In genomic region chr2:101850450-101850849, GRCh38 we compare ENCODE assay signal across 25 cellular contexts.
"Had no signal": no experiment of that assay in that cellular context is flagged by ENCODE, and none has a peak within 500 bp of the region (broad histone marks: within the 10 kb centered on the region; RNA-seq: fewer than 3 reads in every experiment).

No MANE protein-coding gene starts in this region.

- H2AFZ ChIP-seq: neural progenitor cell had no signal

- H3K4me1 Mint-ChIP-seq: activated CD8-positive, alpha-beta memory T cell treated with anti-CD3 and anti-CD28 coated beads, Interleukin-2, amount 10 ng/mL, durations not matched to agents 7 days and 5 days; neural progenitor cell had no signal

- H3K27me3 ChIP-seq: esophagus squamous epithelium, heart left ventricle, neural progenitor cell, tibial artery had no signal

- H3K4me3 Mint-ChIP-seq: activated CD4-positive, alpha-beta T cell treated with anti-CD3 and anti-CD28 coated beads, Interleukin-2, amount 10 ng/mL, durations not matched to agents 7 days and 5 days; activated CD8-positive, alpha-beta memory T cell treated with anti-CD3 and anti-CD28 coated beads, Interleukin-2, amount 10 ng/mL, durations not matched to agents 7 days and 5 days; activated CD8-positive, alpha-beta T cell treated with anti-CD3 and anti-CD28 coated beads for 36 hours; activated T-helper 1 cell treated with anti-CD3 and anti-CD28 coated beads, Interleukin-12 subunit alpha, Interleukin-12 subunit beta, Interleukin-2, Interleukin-4 antibody, amounts not matched to agents 30 ng/mL and 10 ng/mL and 1 ng/mL, durations not matched to agents 14 hours and 24 hours and 36 hours; brain; naive thymus-derived CD8-positive, alpha-beta T cell; neural progenitor cell; stimulated activated effector memory CD8-positive, alpha-beta T cell treated with anti-CD3 and anti-CD28 coated beads, Interleukin-12 subunit alpha, Interleukin-12 subunit beta, amount 100 ng/mL, for 72 hours; stimulated activated naive CD8-positive, alpha-beta T cell treated with anti-CD3 and anti-CD28 coated beads, Interleukin-15, amount 100 ng/mL, for 72 hours; T-helper 17 cell had no signal

- H3K4me1 ChIP-seq: lower lobe of right lung, neural progenitor cell had no signal

- H3K4me2 ChIP-seq: neural progenitor cell had no signal

- ATAC-seq: activated CD4-positive, CD25-positive, alpha-beta regulatory T cell treated with anti-CD3 and anti-CD28 coated beads, Interleukin-2, amount 50 U/mL, for 24 hours; activated CD8-positive, alpha-beta memory T cell treated with anti-CD3 and anti-CD28 coated beads, Interleukin-2, amount 10 ng/mL, durations not matched to agents 7 days and 5 days; activated CD8-positive, alpha-beta T cell treated with anti-CD3 and anti-CD28 coated beads for 36 hours; activated naive CD4-positive, alpha-beta T cell treated with anti-CD3 and anti-CD28 coated beads, Interleukin-2, amount 50 U/mL, for 72 hours; heart left ventricle; lower lobe of right lung; naive thymus-derived CD8-positive, alpha-beta T cell; stimulated activated effector memory CD8-positive, alpha-beta T cell treated with anti-CD3 and anti-CD28 coated beads, Interleukin-12 subunit alpha, Interleukin-12 subunit beta, amount 100 ng/mL, for 72 hours; stimulated activated naive CD8-positive, alpha-beta T cell treated with anti-CD3 and anti-CD28 coated beads, Interleukin-15, amount 100 ng/mL, for 72 hours; T-helper 17 cell had no signal

- H3K27ac ChIP-seq: heart left ventricle, lower lobe of right lung, neural progenitor cell had no signal

- H3K4me3 ChIP-seq: esophagus squamous epithelium, heart left ventricle, lower lobe of right lung, neural progenitor cell, tibial artery had no signal

- H3K9me3 ChIP-seq: esophagus squamous epithelium, heart left ventricle, lower lobe of right lung, tibial artery had no signal

- DNase-seq: activated CD4-positive, alpha-beta T cell treated with anti-CD3 and anti-CD28 coated beads, Interleukin-2, amount 10 ng/mL, durations not matched to agents 7 days and 5 days; activated CD8-positive, alpha-beta memory T cell treated with anti-CD3 and anti-CD28 coated beads, Interleukin-2, amount 10 ng/mL, durations not matched to agents 7 days and 5 days; activated CD8-positive, alpha-beta T cell treated with anti-CD3 and anti-CD28 coated beads for 36 hours; activated gamma-delta T cell; activated T-cell treated with anti-CD3 and anti-CD28 coated beads for 4 hours; aorta; central memory CD4-positive, alpha-beta T cell; dermis blood vessel endothelial cell; effector memory CD4-positive, alpha-beta T cell; esophagus squamous epithelium; heart left ventricle; lower lobe of right lung; naive thymus-derived CD8-positive, alpha-beta T cell; retina; stimulated activated CD4-positive, alpha-beta T cell treated with anti-CD3 and anti-CD28 coated beads, Interleukin-1b, Interleukin-23, amount 100 ng/mL, for 48 hours; stimulated activated naive CD8-positive, alpha-beta T cell treated with anti-CD3 and anti-CD28 coated beads, Interleukin-15, amount 100 ng/mL, for 72 hours; SW 1271; T-helper 17 cell; tibial artery had no signal

- H3K9me3 Mint-ChIP-seq: activated CD4-positive, alpha-beta T cell treated with anti-CD3 and anti-CD28 coated beads, Interleukin-2, amount 10 ng/mL, durations not matched to agents 7 days and 5 days; activated CD8-positive, alpha-beta T cell treated with anti-CD3 and anti-CD28 coated beads for 36 hours; activated naive CD4-positive, alpha-beta T cell treated with anti-CD3 and anti-CD28 coated beads, Interleukin-2, amount 50 U/mL, for 72 hours; activated T-helper 1 cell treated with anti-CD3 and anti-CD28 coated beads, Interleukin-12 subunit alpha, Interleukin-12 subunit beta, Interleukin-2, Interleukin-4 antibody, amounts not matched to agents 30 ng/mL and 10 ng/mL and 1 ng/mL, durations not matched to agents 14 hours and 24 hours and 36 hours; brain; naive thymus-derived CD8-positive, alpha-beta T cell; neural progenitor cell; stimulated activated effector memory CD8-positive, alpha-beta T cell treated with anti-CD3 and anti-CD28 coated beads, Interleukin-12 subunit alpha, Interleukin-12 subunit beta, amount 100 ng/mL, for 72 hours; stimulated activated naive CD8-positive, alpha-beta T cell treated with anti-CD3 and anti-CD28 coated beads, Interleukin-15, amount 100 ng/mL, for 72 hours had no signal

- H3K9ac ChIP-seq: neural progenitor cell had no signal

- H3K27ac Mint-ChIP-seq: activated CD4-positive, alpha-beta T cell treated with anti-CD3 and anti-CD28 coated beads, Interleukin-2, amount 10 ng/mL, durations not matched to agents 7 days and 5 days; activated CD8-positive, alpha-beta memory T cell treated with anti-CD3 and anti-CD28 coated beads, Interleukin-2, amount 10 ng/mL, durations not matched to agents 7 days and 5 days; activated CD8-positive, alpha-beta T cell treated with anti-CD3 and anti-CD28 coated beads for 36 hours; activated T-helper 1 cell treated with anti-CD3 and anti-CD28 coated beads, Interleukin-12 subunit alpha, Interleukin-12 subunit beta, Interleukin-2, Interleukin-4 antibody, amounts not matched to agents 30 ng/mL and 10 ng/mL and 1 ng/mL, durations not matched to agents 14 hours and 24 hours and 36 hours; neural progenitor cell; stimulated activated effector memory CD8-positive, alpha-beta T cell treated with anti-CD3 and anti-CD28 coated beads, Interleukin-12 subunit alpha, Interleukin-12 subunit beta, amount 100 ng/mL, for 72 hours; stimulated activated naive CD8-positive, alpha-beta T cell treated with anti-CD3 and anti-CD28 coated beads, Interleukin-15, amount 100 ng/mL, for 72 hours; T-helper 17 cell had no signal

- H3K27me3 Mint-ChIP-seq: activated CD4-positive, alpha-beta T cell treated with anti-CD3 and anti-CD28 coated beads, Interleukin-2, amount 10 ng/mL, durations not matched to agents 7 days and 5 days; activated CD8-positive, alpha-beta memory T cell treated with anti-CD3 and anti-CD28 coated beads, Interleukin-2, amount 10 ng/mL, durations not matched to agents 7 days and 5 days; activated CD8-positive, alpha-beta T cell treated with anti-CD3 and anti-CD28 coated beads for 36 hours; brain; naive thymus-derived CD8-positive, alpha-beta T cell; stimulated activated naive CD8-positive, alpha-beta T cell treated with anti-CD3 and anti-CD28 coated beads, Interleukin-15, amount 100 ng/mL, for 72 hours; T-helper 17 cell had no signal
